In genomic region chr5:104071887-104072286, GRCh38 we compare ENCODE assay signal across 20 cellular contexts.
"Had no signal": no experiment of that assay in that cellular context is flagged by ENCODE, and none has a peak within 500 bp of the region (broad histone marks: within the 10 kb centered on the region; RNA-seq: fewer than 3 reads in every experiment).

No MANE protein-coding gene starts in this region.

- H3K9ac ChIP-seq: KMS-11, SK-N-SH had no signal

- FAIRE-seq: HepG2 had no signal

- H3K27ac ChIP-seq: KMS-11, RWPE1 had no signal

- H3K9me3 ChIP-seq: SK-N-SH had no signal

- ATAC-seq: HepG2, T-helper 17 cell had no signal

- DNase-seq: IMR-90, NCI-H1092, NCI-H1105 treated with DMSO at 0.1 percent for 48 hours, NCI-H1417 treated with DMSO at 0.1 percent for 48 hours, NCI-H146, NCI-H1694 treated with DMSO at 0.1 percent for 48 hours, NCI-H1930, NCI-H2081, NCI-H2107, NCI-H2227 treated with DMSO at 0.1 percent for 48 hours, NCI-H524, NCI-H526 treated with DMSO at 0.1 percent for 48 hours, NCI-H748 treated with DMSO at 0.1 percent for 48 hours, SHP77, SK-N-SH, T-helper 1 cell, T-helper 17 cell had no signal

- H3K4me2 ChIP-seq: KMS-11, SK-N-SH had no signal

- H3K9me2 ChIP-seq: SK-N-SH had no signal
